7 cellular contexts compared by ENCODE assay signal in genomic region chr2:182716665-182716990, GRCh38. TPM values are rescaled to one million over a fixed set of nuclear protein-coding genes. Genes with fewer than 3 reads are reported as not detected.
A peak's percentile ranks its signal among the peaks of the same experiment; 100 is the strongest.
DNase-seq lines count a peak whose midpoint lies in the region; ATAC-seq, FAIRE-seq and TF ChIP-seq lines count a peak whose summit lies in the region.

No MANE protein-coding gene starts in this region.

- no peak overlapping the region for H2BK5ac ChIP-seq in mesenchymal stem cell (ENCODE audit: low read depth, low read length, poor library complexity, severe bottlenecking)

- intact Hi-C loops in GM12878 (cut with micrococcal nuclease; ENCODE audit: unreplicated experiment) = no loop called here

- H4K91ac ChIP-seq in mesenchymal stem cell (ENCODE audit: low read length) = peak overlapping the region; percentile 96

- CTCF ChIA-PET in GM12878 (lab: Yijun Ruan, JAX) = interaction anchor here (1.1 to 2.2 kb wide), 4 partner anchors 10 to 68 kb away, joined by 3 to 10 read pairs (median 4); no protein-coding TSS in a partner anchor

- RAD21 ChIA-PET in GM12878 (lab: Charles Lee; ENCODE audit: unreplicated experiment) = no interaction called here

- H3K4me3 ChIP-seq in GM12878 (peak overlapping the region; percentile 93), mesenchymal stem cell (ENCODE audit: insufficient read depth in 1 of 2, low read depth in 1 of 2, low read length in 2 of 2) (peak overlapping the region; percentile 93 to 100)

- peak overlapping the region in 1 of 2 experiments; percentile 98 for H3K14ac ChIP-seq in mesenchymal stem cell (ENCODE audit: low read length in 2 of 2)

- peaks cover 13% of the 10 kb centered on the region for H3K79me2 ChIP-seq in GM12878 (ENCODE audit: control insufficient read depth, insufficient read depth, low read length)

- peak overlapping the region; percentile 73 to 86 for H3K4ac ChIP-seq in mesenchymal stem cell (ENCODE audit: low read depth in 1 of 2, low read length in 2 of 2)

- no peak overlapping the region for H2AK5ac ChIP-seq in mesenchymal stem cell (ENCODE audit: low read length, severe bottlenecking)

- H4K8ac ChIP-seq in mesenchymal stem cell (ENCODE audit: low read length) = peak overlapping the region; percentile 99

- no peak overlapping the region for H2BK120ac ChIP-seq in mesenchymal stem cell (ENCODE audit: low read depth, low read length)

- H2AFZ ChIP-seq in GM12878 (ENCODE audit: control insufficient read depth, low read depth, low read length) (peak overlapping the region; percentile 80), mesenchymal stem cell (ENCODE audit: low read depth, low read length) (peak overlapping the region; percentile 97)

- H3K18ac ChIP-seq in mesenchymal stem cell (ENCODE audit: low read depth in 1 of 2, low read length in 2 of 2) = peak overlapping the region; percentile 94 to 99

- no peak for TF ChIP-seq POLR2A in GM12878 (IDR thresholded peaks at IDR 0.05; ENCODE audit: low read depth, low read length)

- no peak for TF ChIP-seq CTCF in GM12878 (IDR thresholded peaks at IDR 0.05 in 2 of 3, conservative IDR thresholded peaks at IDR 0.05 in 1 of 3; ENCODE audit: control insufficient read depth in 2 of 3, extremely low read depth in 1 of 3, insufficient read depth in 1 of 3, low read depth in 3 of 3, low read length in 3 of 3)

- ATAC-seq in GM18867 (IDR thresholded peaks at IDR 0.05; ENCODE audit: unreplicated experiment) = peak; percentile 5
- ATAC-seq in GM12878 = peak; percentile 24

- SMC1A ChIA-PET in GM12878 (lab: Charles Lee; ENCODE audit: uncharacterized antibody, unreplicated experiment) = interaction anchor here (1.7 to 6.2 kb wide), 5 partner anchors 14 to 50 kb away, joined by 4 to 37 read pairs (median 7); no protein-coding TSS in a partner anchor

- H3K9me3 ChIP-seq in GM12878 (replicated peaks; ENCODE audit: control insufficient read depth, insufficient read depth, low read length) (no peaks in the 10 kb centered on the region), mesenchymal stem cell (ENCODE audit: control insufficient read depth, low read length) (no peaks in the 10 kb centered on the region)

- H3K27me3 ChIP-seq in GM12878 (replicated peaks in 1 of 2; ENCODE audit: control insufficient read depth in 2 of 2, insufficient read depth in 2 of 2, low read length in 1 of 2) (no peaks in the 10 kb centered on the region), mesenchymal stem cell (ENCODE audit: control insufficient read depth in 1 of 2, insufficient read depth in 1 of 2, low read length in 2 of 2) (no peaks in the 10 kb centered on the region)

- H3K27ac ChIP-seq in GM12878 (ENCODE audit: control insufficient read depth, insufficient read depth) (peak overlapping the region; percentile 73), mesenchymal stem cell (ENCODE audit: low read length, poor library complexity, severe bottlenecking) (peak overlapping the region; percentile 42)

- H2BK15ac ChIP-seq in mesenchymal stem cell (ENCODE audit: low read depth, poor library complexity, severe bottlenecking) = no peak overlapping the region

- TF ChIP-seq EP300 in GM12878 (IDR thresholded peaks at IDR 0.05; ENCODE audit: borderline replicate concordance in 1 of 2, control insufficient read depth in 1 of 2, low read depth in 2 of 2, low read length in 2 of 2) = no peak

- in situ Hi-C loops in GM12878 (cut with MboI) = no loop called here

- H3K4me2 ChIP-seq in GM12878 (ENCODE audit: control insufficient read depth, insufficient read depth) (peak overlapping the region; percentile 60), mesenchymal stem cell (ENCODE audit: low read length, poor library complexity, severe bottlenecking) (peak overlapping the region; percentile 99)

- peaks cover 2% of the 10 kb centered on the region for H3K79me1 ChIP-seq in mesenchymal stem cell (replicated peaks; ENCODE audit: low read length, poor library complexity, severe bottlenecking)

- no peak for TF ChIP-seq RAD21 in GM12878 (IDR thresholded peaks at IDR 0.05; ENCODE audit: insufficient read depth, low read depth, low read length)

- H3K36me3 ChIP-seq in GM12878 (ENCODE audit: control insufficient read depth in 2 of 2, insufficient read depth in 2 of 2, low read length in 1 of 2) = no peaks in the 10 kb centered on the region; a peak in 1 of 4 replicates
- peaks cover 0 to 18% of the 10 kb centered on the region in 2 experiments for H3K36me3 ChIP-seq in mesenchymal stem cell (ENCODE audit: control insufficient read depth in 1 of 2, insufficient read depth in 2 of 2, low read depth in 1 of 2, low read length in 2 of 2)

- peak; percentile 55 for DNase-seq in HPDE6-E6E7 (ENCODE audit: extremely low spot score)
- DNase-seq in GM12878 (ENCODE audit: low read depth, low spot score) = no peak
- no peak for DNase-seq in mesenchymal stem cell
- no peak for DNase-seq in HuH-7.5 (ENCODE audit: low spot score)
- no peak for DNase-seq in activated CD4-positive, CD25-positive, alpha-beta regulatory T cell treated with anti-CD3 and anti-CD28 coated beads, Interleukin-2, amount 50 U/mL, for 72 hours
- DNase-seq in frontal cortex (ENCODE audit: low spot score in 2 of 2) = no peak

- H3K23ac ChIP-seq in mesenchymal stem cell (ENCODE audit: low read length in 2 of 2) = peak overlapping the region in 1 of 2 experiments; percentile 99

- peak overlapping the region in 1 of 2 experiments; percentile 18 for H2BK12ac ChIP-seq in mesenchymal stem cell (ENCODE audit: low read length in 2 of 2)

- 2% methylated on average over 11 of the region's 12 CpGs for WGBS in GM12878 (ENCODE audit: insufficient coverage, insufficient replicate concordance, low lambda C conversion rate, missing lambda C conversion rate)
- 4% methylated on average over 12 of the region's 12 CpGs for WGBS in mesenchymal stem cell

- BruUV-seq in GM12878 (replicated peaks; lab: Mats Ljungman, UMichigan) = no TSS peak

- POLR2A ChIA-PET in GM12878 (lab: Charles Lee) = interaction anchor here (1.6 to 1.7 kb wide), 2 partner anchors 9 to 10 kb away, joined by 3 to 5 read pairs; no protein-coding TSS in a partner anchor

- no peaks in the 10 kb centered on the region for H4K20me1 ChIP-seq in GM12878 (ENCODE audit: control insufficient read depth, insufficient read depth)

- FAIRE-seq in GM12878 (lab: Jason Lieb, UNC) (peak; percentile 68), frontal cortex (lab: Jason Lieb, UNC) (no peak)

- H3K9ac ChIP-seq in GM12878 (ENCODE audit: control insufficient read depth, insufficient read depth, low read length) (peak overlapping the region; percentile 82), mesenchymal stem cell (ENCODE audit: low read length) (peak overlapping the region; percentile 95)

- H3K4me1 ChIP-seq in GM12878 (ENCODE audit: control insufficient read depth, insufficient read depth, low read length) (peaks cover 5% of the 10 kb centered on the region; the same call in 1 of the 2 replicates), mesenchymal stem cell (ENCODE audit: control insufficient read depth, insufficient read depth, low read depth, low read length) (peaks cover 1% of the 10 kb centered on the region)

TF ChIP-seq in GM12878, 131 proteins besides CTCF, POLR2A, EP300 and RAD21:
- TF ChIP-seq ZNF207 (IDR thresholded peaks at IDR 0.05; ENCODE audit: borderline replicate concordance) (no peak), EGR1 (IDR thresholded peaks at IDR 0.05; ENCODE audit: borderline replicate concordance in 1 of 2, low read depth in 2 of 2, low read length in 2 of 2) (peak in 1 of 2 experiments; percentile 23; a peak in 1 of 3 replicates)
TF ChIP-seq in GM12878: peak in this region for 1.

RNA-seq across cellular contexts. Expression of gene DNAJC10, which starts 0.6 kb away (rescaled TPM):
- 124 and 133 TPM in 2 replicates for total RNA-seq in GM12878 (2013; cell fraction: nucleolus; rRNA removed)
- total RNA-seq in GM12878 (2014; rRNA removed) (35.8 and 50.2 TPM in 2 replicates), GM12878 (2014; rRNA removed; fragmentation: Illumina TruSeq; extraction: Trizol) (51.0 and 56.1 TPM in 2 replicates), GM12878 (2021) (56.7 and 61.7 TPM in 2 replicates), frontal cortex (44.0 TPM)
- polyA plus RNA-seq in GM12878 (2011; ENCODE audit: low read depth) = 8.5 TPM
- polyA plus RNA-seq in GM12878 (2011; rRNA removed) (40.6 and 67.6 TPM in 2 replicates), GM12878 (2014; fragmentation: Illumina TruSeq; extraction: Trizol) (34.2 and 44.9 TPM in 2 replicates), GM12878 (2014; fragmentation: Nextera tagmentation; extraction: Ambion mirVana) (10 to 100 TPM in 1 of 2 experiments, 1 to 10 TPM in 1; 9.1 to 11.5 TPM), GM12878 (2014; rRNA removed) (26.8 and 30.0 TPM in 2 replicates), GM12878 (2016; fragmentation: Nextera tagmentation; extraction: Ambion mirVana) (10 to 100 TPM; 64.8 to 67.9 TPM)
- polyA plus RNA-seq in GM12878 (2011; cell fraction: cytosol; rRNA removed) = 12.1 and 12.6 TPM in 2 replicates
- 62.5 and 64.6 TPM in 2 replicates for polyA plus RNA-seq in GM12878 (2011; cell fraction: nucleus; rRNA removed)
- 17.5 and 21.3 TPM in 2 replicates for polyA plus RNA-seq in GM12878 (2012)
- 21.1 and 30.6 TPM in 2 replicates for polyA minus RNA-seq in GM12878 (2011; rRNA and poly(A)+ RNA removed)
- 15.1 and 17.2 TPM in 2 replicates for polyA minus RNA-seq in GM12878 (2011; cell fraction: cytosol; rRNA and poly(A)+ RNA removed)
- 14.9 and 18.2 TPM in 2 replicates for polyA minus RNA-seq in GM12878 (2011; cell fraction: nucleus; rRNA and poly(A)+ RNA removed)
- 101 TPM for polyA plus RNA-seq in mesenchymal stem cell (2013, experiment 1 of 2)
- 104 TPM for polyA plus RNA-seq in mesenchymal stem cell (2013, experiment 2 of 2)
